In the genomic region with DNA sequence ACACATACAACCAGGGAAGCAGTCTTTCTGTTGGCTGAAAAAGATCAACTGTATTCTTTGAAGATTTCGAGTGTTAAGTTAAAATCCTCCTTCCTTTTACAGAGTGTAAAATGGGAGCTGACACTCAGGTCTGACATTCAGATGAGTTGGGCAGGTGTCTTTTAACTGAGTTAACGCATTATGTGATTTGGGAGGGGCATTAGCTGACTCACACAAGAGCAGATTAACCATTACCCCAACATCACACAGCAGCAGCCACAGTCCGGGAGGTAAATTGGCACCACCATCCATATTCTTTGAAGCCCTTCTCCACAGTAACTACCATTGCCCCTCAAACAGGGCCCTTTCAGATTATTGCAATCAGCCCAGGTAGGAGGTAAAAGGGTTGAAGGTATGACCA, we compare ENCODE assay signal across 16 cellular contexts. TPM values are rescaled to one million over a fixed set of nuclear protein-coding genes. Genes with fewer than 3 reads are reported as not detected.
DNase-seq lines count a peak whose midpoint lies in the region; ATAC-seq and TF ChIP-seq lines count a peak whose summit lies in the region.
"Had no signal": no experiment of that assay in that cellular context is flagged by ENCODE, and none has a peak within 500 bp of the region (broad histone marks: within the 10 kb centered on the region; RNA-seq: fewer than 3 reads in every experiment).

No MANE protein-coding gene starts in this region.

- in situ Hi-C loops in mammary epithelial cell (cut with MboI; ENCODE audit: low sequenced_read_pairs in 2 of 2), result no loop called here

- H4K20me1 ChIP-seq in mammary epithelial cell (ENCODE audit: insufficient read depth, low read length) (no peaks in the 10 kb centered on the region), smooth muscle cell (ENCODE audit: low read depth) (no peaks in the 10 kb centered on the region)

- no peak overlapping the region for H3K4me3 ChIP-seq in mammary epithelial cell (replicated peaks in 1 of 3; ENCODE audit: insufficient read depth in 1 of 3, low read depth in 2 of 3, low read length in 3 of 3)
- H3K4me3 ChIP-seq in smooth muscle cell, result no peak overlapping the region
- H3K4me3 ChIP-seq: coronary artery, thoracic aorta had no signal

- H3K27me3 ChIP-seq in mammary epithelial cell (ENCODE audit: insufficient read depth, low read length), result no peaks in the 10 kb centered on the region
- H3K27me3 ChIP-seq in smooth muscle cell (ENCODE audit: low read depth), result no peaks in the 10 kb centered on the region

- peaks cover 25% of the 10 kb centered on the region for H3K4me1 ChIP-seq in mammary epithelial cell (ENCODE audit: insufficient read depth, low read length)
- no peaks in the 10 kb centered on the region for H3K4me1 ChIP-seq in smooth muscle cell (ENCODE audit: low read depth)

- H3K9ac ChIP-seq in mammary epithelial cell (ENCODE audit: insufficient read depth, low read length) (no peak overlapping the region), smooth muscle cell (ENCODE audit: low read depth) (peak overlapping the region; percentile 38)

- DNase-seq in HK-2 (ENCODE audit: unreplicated experiment) (peak; percentile 18), mammary epithelial cell (no peak), left kidney (ENCODE audit: low read depth, low spot score) (peak; percentile 32), smooth muscle cell (lab: John Stamatoyannopoulos, UW; ENCODE audit: unreplicated experiment) (no peak), NCI-H774 (lab: John Stamatoyannopoulos, UW) (no peak), OCI-M2 (lab: John Stamatoyannopoulos, UW; ENCODE audit: unreplicated experiment) (no peak)
- DNase-seq: activated CD4-positive, CD25-positive, alpha-beta regulatory T cell treated with anti-CD3 and anti-CD28 coated beads, Interleukin-2, amount 50 U/mL, for 72 hours; activated CD8-positive, alpha-beta memory T cell treated with anti-CD3 and anti-CD28 coated beads, Interleukin-2, amount 10 ng/mL, durations not matched to agents 7 days and 5 days; AML-193; COR-L47; GDM1; hippocampal formation; retina had no signal

- no peaks in the 10 kb centered on the region for H3K9me3 ChIP-seq in mammary epithelial cell (replicated peaks; ENCODE audit: insufficient read depth, low read length)
- no peaks in the 10 kb centered on the region for H3K9me3 ChIP-seq in smooth muscle cell (replicated peaks; ENCODE audit: low read depth)
- H3K9me3 ChIP-seq: thoracic aorta had no signal

- CTCF ChIA-PET in mammary epithelial cell (lab: Charles Lee; ENCODE audit: low non-redundant PET), result no interaction called here

- H3F3A ChIP-seq in smooth muscle cell (ENCODE audit: low read depth), result no peaks in the 10 kb centered on the region

- intact Hi-C loops in mammary epithelial cell (cut with micrococcal nuclease), result no loop called here

- H3K36me3 ChIP-seq in mammary epithelial cell (ENCODE audit: insufficient read depth, low read length) (no peaks in the 10 kb centered on the region), smooth muscle cell (ENCODE audit: low read depth) (no peaks in the 10 kb centered on the region)

- BruUV-seq in mammary epithelial cell (replicated peaks; lab: Mats Ljungman, UMichigan), result no TSS peak

- H3K27ac ChIP-seq in mammary epithelial cell (ENCODE audit: insufficient read depth, low read depth, low read length) (no peak overlapping the region), smooth muscle cell (ENCODE audit: low read depth) (peak overlapping the region; percentile 77)
- H3K27ac ChIP-seq: coronary artery, thoracic aorta had no signal

- TF ChIP-seq CTCF in mammary epithelial cell (conservative IDR thresholded peaks at IDR 0.05 in 1 of 2, IDR thresholded peaks at IDR 0.05 in 1 of 2; ENCODE audit: extremely low read depth in 1 of 2, insufficient read depth in 1 of 2, low read depth in 1 of 2, low read length in 2 of 2), result no peak
- TF ChIP-seq CTCF in smooth muscle cell (IDR thresholded peaks at IDR 0.05; ENCODE audit: borderline replicate concordance, insufficient read depth, poor library complexity, severe bottlenecking), result no peak

- no peaks in the 10 kb centered on the region for H3K79me2 ChIP-seq in mammary epithelial cell (ENCODE audit: insufficient read depth, low read length)
- H3K79me2 ChIP-seq in smooth muscle cell (ENCODE audit: low read depth), result no peaks in the 10 kb centered on the region

- dilution Hi-C loops in mammary epithelial cell (cut with HindIII; ENCODE audit: low sequenced_read_pairs), result no loop called here

- H2AFZ ChIP-seq in mammary epithelial cell (ENCODE audit: low read depth, low read length), result peak overlapping the region; percentile 2
- no peak overlapping the region for H2AFZ ChIP-seq in smooth muscle cell (ENCODE audit: low read depth)

- WGBS in mammary epithelial cell (ENCODE audit: low coverage, missing lambda C conversion rate), result 65% methylated on average over 3 of the region's 3 CpGs
- WGBS in smooth muscle cell (ENCODE audit: low lambda C conversion rate), result 87% methylated on average over 3 of the region's 3 CpGs

- no peak for ATAC-seq in HG03520 (IDR thresholded peaks at IDR 0.05; ENCODE audit: unreplicated experiment)
- ATAC-seq: activated CD8-positive, alpha-beta memory T cell treated with anti-CD3 and anti-CD28 coated beads, Interleukin-2, amount 10 ng/mL, durations not matched to agents 7 days and 5 days had no signal

- H3K4me2 ChIP-seq in mammary epithelial cell (ENCODE audit: insufficient read depth, low read depth, low read length), result no peak overlapping the region
- no peak overlapping the region for H3K4me2 ChIP-seq in smooth muscle cell

RNA-seq across cellular contexts. Expression of a gene that starts 15.8 kb away (rescaled TPM):
- total RNA-seq in mammary epithelial cell (100 to 1,000 TPM in 1 of 2 donors, 10 to 100 TPM in 1; 74.9 to 125 TPM), smooth muscle cell (101 and 110 TPM in 2 replicates)
- polyA plus RNA-seq in mammary epithelial cell (41.4 TPM), smooth muscle cell (44.9 and 52.4 TPM in 2 replicates)
- 87.6 TPM for polyA minus RNA-seq in mammary epithelial cell

Comparison
In these comparisons a context has a peak if more than half of its experiments do, and no peak if none do; other contexts are left out.
1. DNase-seq: peak in HK-2 (single experiment) and left kidney (single experiment); none in mammary epithelial cell (single experiment), smooth muscle cell (single experiment), NCI-H774 (single experiment) and OCI-M2 (single experiment).